ENCODE assay signal across 1 cellular context in genomic region chr1:226226601-226227000, GRCh38.
TF ChIP-seq lines count a peak whose summit lies in the region.

No MANE protein-coding gene starts in this region.

TF ChIP-seq in HepG2, 621 proteins besides CTCF, POLR2A, EP300 and RAD21:
- no peak for TF ChIP-seq TBP (CRISPR knock-in tag; IDR thresholded peaks at IDR 0.05)
- no peak for TF ChIP-seq TBX3 (IDR thresholded peaks at IDR 0.05; ENCODE audit: borderline replicate concordance)
